In genomic region chr14:38900887-38901286, GRCh38 we compare ENCODE assay signal across 30 cellular contexts.
"Had no signal": no experiment of that assay in that cellular context is flagged by ENCODE, and none has a peak within 500 bp of the region (broad histone marks: within the 10 kb centered on the region; RNA-seq: fewer than 3 reads in every experiment).

No MANE protein-coding gene starts in this region.

- ATAC-seq: activated CD4-positive, alpha-beta T cell treated with anti-CD3 and anti-CD28 coated beads for 36 hours; activated CD8-positive, alpha-beta T cell treated with anti-CD3 and anti-CD28 coated beads, Interleukin-2, amount 10 ng/mL, durations not matched to agents 7 days and 5 days; activated naive CD4-positive, alpha-beta T cell treated with anti-CD3 and anti-CD28 coated beads, Interleukin-2, amount 50 U/mL, for 72 hours; activated T-cell treated with anti-CD3 and anti-CD28 coated beads, Interleukin-2, amount 50 U/mL, for 72 hours; esophagus mucosa; foreskin keratinocyte; gastrocnemius medialis; heart left ventricle had no signal

- H3K27me3 ChIP-seq: ascending aorta, breast epithelium, cardiac muscle cell, dorsolateral prefrontal cortex, foreskin keratinocyte, gastrocnemius medialis, heart left ventricle had no signal

- H3K4me1 ChIP-seq: ascending aorta, breast epithelium, foreskin keratinocyte, gastrocnemius medialis, heart left ventricle had no signal

- H3K36me3 ChIP-seq: ascending aorta, breast epithelium, cardiac muscle cell, gastrocnemius medialis, heart left ventricle had no signal

- H3K9me3 ChIP-seq: ascending aorta, breast epithelium, gastrocnemius medialis, heart left ventricle had no signal

- H3K27ac ChIP-seq: ascending aorta, breast epithelium, cardiac muscle cell, coronary artery, foreskin keratinocyte, gastrocnemius medialis, heart left ventricle had no signal

- DNase-seq: activated CD4-positive, alpha-beta memory T cell treated with anti-CD3 and anti-CD28 coated beads for 36 hours; activated CD4-positive, alpha-beta T cell treated with anti-CD3 and anti-CD28 coated beads for 36 hours; activated CD4-positive, alpha-beta T cell treated with anti-CD3 and anti-CD28 coated beads, Interleukin-2, amount 10 ng/mL, durations not matched to agents 24 days and 14 days; activated CD4-positive, CD25-positive, alpha-beta regulatory T cell; activated CD4-positive, CD25-positive, alpha-beta regulatory T cell treated with anti-CD3 and anti-CD28 coated beads, Interleukin-2, amount 50 U/mL, for 72 hours; activated CD8-positive, alpha-beta memory T cell treated with anti-CD3 and anti-CD28 coated beads, Interleukin-2, amount 50 U/mL, for 48 hours; activated CD8-positive, alpha-beta T cell treated with anti-CD3 and anti-CD28 coated beads, Interleukin-2, amount 10 ng/mL, durations not matched to agents 7 days and 5 days; activated gamma-delta T cell; activated naive CD4-positive, alpha-beta T cell; activated naive CD4-positive, alpha-beta T cell treated with anti-CD3 and anti-CD28 coated beads, Interleukin-2, amount 10 ng/mL, durations not matched to agents 7 days and 5 days; activated naive CD8-positive, alpha-beta T cell treated with anti-CD3 and anti-CD28 coated beads, Interleukin-2, amount 10 ng/mL, durations not matched to agents 7 days and 5 days; activated T-cell treated with anti-CD3 and anti-CD28 coated beads for 4 hours; activated T-cell treated with anti-CD3 and anti-CD28 coated beads, Interleukin-2, amount 50 U/mL, for 24 hours; activated T-cell treated with anti-CD3 and anti-CD28 coated beads, Interleukin-2, amount 50 U/mL, for 72 hours; central memory CD4-positive, alpha-beta T cell; cerebellar nuclear complex; dorsolateral prefrontal cortex; effector memory CD4-positive, alpha-beta T cell; endodermal cell; foreskin keratinocyte; gastrocnemius medialis; glutamatergic neuron; heart left ventricle; T-helper 2 cell had no signal

- H3K4me3 ChIP-seq: ascending aorta, breast epithelium, cardiac muscle cell, coronary artery, dorsolateral prefrontal cortex, gastrocnemius medialis, heart left ventricle had no signal
